ENCODE assay signal across 17 cellular contexts in the genomic region with DNA sequence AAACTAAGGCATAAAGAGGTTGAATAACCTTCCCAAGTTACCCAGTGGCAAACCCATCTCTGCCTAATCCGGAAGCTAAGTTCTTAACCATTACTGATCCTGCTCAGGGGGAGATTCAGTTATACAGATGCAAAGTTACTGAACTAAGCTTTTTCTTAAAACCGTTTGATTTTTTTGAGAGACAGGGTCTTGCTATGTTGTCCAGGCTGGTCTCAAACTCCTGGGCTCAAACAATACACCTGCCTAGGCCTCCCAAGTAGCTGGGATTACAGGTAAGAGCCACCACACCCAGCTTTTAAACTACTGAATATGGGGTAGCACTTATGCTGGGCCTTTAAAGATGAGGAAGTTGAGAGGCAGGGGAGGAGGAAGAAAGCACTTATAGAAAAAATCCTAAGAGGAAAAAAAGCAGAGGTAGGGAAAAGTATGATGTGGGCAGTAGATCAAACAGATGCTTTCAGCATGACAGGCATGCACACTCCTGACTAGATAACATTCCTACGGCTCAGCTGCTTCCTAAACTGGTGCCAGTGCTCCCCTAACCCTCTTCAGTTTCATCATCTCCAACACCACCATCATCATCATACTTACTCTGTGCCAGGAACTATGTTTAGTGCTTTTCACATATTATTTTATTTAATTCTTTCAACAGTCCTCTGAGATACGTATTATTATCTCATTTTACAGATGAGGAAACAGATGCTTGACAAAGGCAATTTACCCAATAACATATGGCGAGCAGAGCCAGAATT. TPM values are rescaled to one million over a fixed set of nuclear protein-coding genes. Genes with fewer than 3 reads are reported as not detected.
DNase-seq lines count a peak whose midpoint lies in the region; ATAC-seq and TF ChIP-seq lines count a peak whose summit lies in the region.
"Had no signal": no experiment of that assay in that cellular context is flagged by ENCODE, and none has a peak within 500 bp of the region (broad histone marks: within the 10 kb centered on the region; RNA-seq: fewer than 3 reads in every experiment).

No MANE protein-coding gene starts in this region.

- no peak for DNase-seq in activated CD4-positive, alpha-beta T cell treated with anti-CD3 and anti-CD28 coated beads, Interleukin-2, amount 10 ng/mL, durations not matched to agents 7 days and 5 days
- DNase-seq in activated CD4-positive, alpha-beta T cell treated with anti-CD3 and anti-CD28 coated beads for 48 hours = no peak
- DNase-seq in NCI-H69 (lab: John Stamatoyannopoulos, UW) = peak; percentile 41
- DNase-seq in fibroblast of the aortic adventitia (ENCODE audit: low read depth) = peak; percentile 46
- no peak for DNase-seq in gastrocnemius medialis
- no peak for DNase-seq in activated CD8-positive, alpha-beta memory T cell treated with anti-CD3 and anti-CD28 coated beads for 24 hours
- DNase-seq in cardiac septum (ENCODE audit: low spot score) = no peak
- DNase-seq in activated CD4-positive, CD25-positive, alpha-beta regulatory T cell treated with anti-CD3 and anti-CD28 coated beads, Interleukin-2, amount 50 U/mL, for 72 hours = no peak
- DNase-seq: activated effector memory CD4-positive, alpha-beta T cell treated with Interleukin-2 at 50 U/mL for 16 hours; caudate nucleus; mammary epithelial cell; pancreas; PC-3; T-helper 17 cell; transverse colon had no signal

- H3K4me1 Mint-ChIP-seq in activated CD4-positive, alpha-beta T cell treated with anti-CD3 and anti-CD28 coated beads, Interleukin-2, amount 10 ng/mL, durations not matched to agents 7 days and 5 days = peaks cover 58% of the 10 kb centered on the region

- no peaks in the 10 kb centered on the region for H3K36me3 ChIP-seq in gastrocnemius medialis

- peak overlapping the region; percentile 57 for H3K27ac Mint-ChIP-seq in activated CD4-positive, alpha-beta T cell treated with anti-CD3 and anti-CD28 coated beads, Interleukin-2, amount 10 ng/mL, durations not matched to agents 7 days and 5 days
- H3K27ac Mint-ChIP-seq: T-helper 17 cell had no signal

- no peak overlapping the region for H3K4me3 Mint-ChIP-seq in activated CD4-positive, alpha-beta T cell treated with anti-CD3 and anti-CD28 coated beads, Interleukin-2, amount 10 ng/mL, durations not matched to agents 7 days and 5 days

- in situ Hi-C loops in gastrocnemius medialis (cut with MboI; ENCODE audit: low sequenced_read_pairs in 4 of 4) = loop anchor here in 1 of 4 donors (10.0 kb wide), 1 partner anchor 97 kb away; no protein-coding TSS in a partner anchor

- H3K36me3 Mint-ChIP-seq in activated CD4-positive, alpha-beta T cell treated with anti-CD3 and anti-CD28 coated beads, Interleukin-2, amount 10 ng/mL, durations not matched to agents 7 days and 5 days (ENCODE audit: low read depth) = peaks cover 14% of the 10 kb centered on the region

- peaks cover 54 to 66% of the 10 kb centered on the region in 2 donors for H3K4me1 ChIP-seq in gastrocnemius medialis

- no peaks in the 10 kb centered on the region for H3K27me3 Mint-ChIP-seq in activated CD4-positive, alpha-beta T cell treated with anti-CD3 and anti-CD28 coated beads, Interleukin-2, amount 10 ng/mL, durations not matched to agents 7 days and 5 days
- H3K27me3 Mint-ChIP-seq: T-helper 17 cell had no signal

- POLR2A ChIA-PET in activated CD4-positive, alpha-beta T cell treated with anti-CD3 and anti-CD28 coated beads, Interleukin-2, amount 10 ng/mL, durations not matched to agents 7 days and 5 days (lab: Charles Lee) = no interaction called here

- no peaks in the 10 kb centered on the region for H3K9me3 Mint-ChIP-seq in activated CD4-positive, alpha-beta T cell treated with anti-CD3 and anti-CD28 coated beads, Interleukin-2, amount 10 ng/mL, durations not matched to agents 7 days and 5 days

- CTCF ChIA-PET in activated CD4-positive, alpha-beta T cell treated with anti-CD3 and anti-CD28 coated beads, Interleukin-2, amount 10 ng/mL, durations not matched to agents 7 days and 5 days (lab: Charles Lee) = interaction anchor here (6.8 kb wide), 1 partner anchor 96 kb away, joined by 41 read pairs; no protein-coding TSS in a partner anchor

- no peaks in the 10 kb centered on the region for H3K9me3 ChIP-seq in gastrocnemius medialis
- H3K9me3 ChIP-seq: pancreas, transverse colon had no signal

- H3K27me3 ChIP-seq in gastrocnemius medialis = no peaks in the 10 kb centered on the region
- H3K27me3 ChIP-seq: pancreas, transverse colon had no signal

- no peak overlapping the region for H3K4me3 ChIP-seq in fibroblast of the aortic adventitia (ENCODE audit: low read depth, low read length)
- no peak overlapping the region for H3K4me3 ChIP-seq in gastrocnemius medialis
- H3K4me3 ChIP-seq: pancreas, transverse colon had no signal

- TF ChIP-seq POLR2A in gastrocnemius medialis (IDR thresholded peaks at IDR 0.05) = no peak

- H3K27ac ChIP-seq in gastrocnemius medialis = peak overlapping the region in 3 of 4 donors; percentile 12 to 24 (median 18)
- H3K27ac ChIP-seq: epithelial cell of prostate, pancreas, transverse colon had no signal

- intact Hi-C loops in gastrocnemius medialis (cut with DNase I; ENCODE audit: low total_unique reads) (loop anchor here (10.0 kb wide), 1 partner anchor 1347 kb away; the partner anchor contains the start of gene SRRM1), cardiac septum (cut with DNase I) (no loop called here)

- TF ChIP-seq CTCF in fibroblast of the aortic adventitia (IDR thresholded peaks at IDR 0.05; ENCODE audit: insufficient read depth, low read length) (no peak), gastrocnemius medialis (IDR thresholded peaks at IDR 0.05 in 4 of 5, conservative IDR thresholded peaks at IDR 0.05 in 1 of 5) (no peak)

- ATAC-seq in gastrocnemius medialis = no peak
- ATAC-seq: pancreas, PC-3, T-helper 17 cell had no signal

RNA-seq across cellular contexts. Expression of gene PAFAH2, which starts 5.8 kb away (rescaled TPM):
- 10 to 100 TPM; 10.1 to 11.9 TPM for total RNA-seq in activated CD4-positive, alpha-beta T cell treated with anti-CD3 and anti-CD28 coated beads, Interleukin-2, amount 10 ng/mL, durations not matched to agents 7 days and 5 days
- 8.7 and 9.8 TPM in 2 replicates for total RNA-seq in fibroblast of the aortic adventitia (ENCODE audit: low replicate concordance)
- 10 to 100 TPM in 3 of 4 donors, 1 to 10 TPM in 1; 9.0 to 35.5 (median 16.1) TPM for total RNA-seq in gastrocnemius medialis
- total RNA-seq in cardiac septum = 18.5 TPM

RNA-seq across cellular contexts. Expression of gene EXTL1, which starts 29.5 kb away (rescaled TPM):
- total RNA-seq in activated CD4-positive, alpha-beta T cell treated with anti-CD3 and anti-CD28 coated beads, Interleukin-2, amount 10 ng/mL, durations not matched to agents 7 days and 5 days = not detected
- total RNA-seq in fibroblast of the aortic adventitia (ENCODE audit: low replicate concordance) (0.18 and 0.74 TPM in 2 replicates), gastrocnemius medialis (under 1 TPM in 2 of 4 donors, not detected in 2; 0.33 to 0.95 TPM), cardiac septum (9.2 TPM)
- total RNA-seq: A673, T-helper 17 cell had no signal

RNA-seq across cellular contexts. Expression of gene SLC30A2, which starts 53.8 kb away (rescaled TPM):
- total RNA-seq in activated CD4-positive, alpha-beta T cell treated with anti-CD3 and anti-CD28 coated beads, Interleukin-2, amount 10 ng/mL, durations not matched to agents 7 days and 5 days = not detected
- not detected in 2 replicates for total RNA-seq in fibroblast of the aortic adventitia (ENCODE audit: low replicate concordance)
- 1 to 10 TPM; 1.2 to 5.2 (median 3.1) TPM for total RNA-seq in gastrocnemius medialis
- total RNA-seq in cardiac septum = 5.0 TPM
- total RNA-seq: A673, T-helper 17 cell had no signal

Comparison
In these comparisons a context has a peak if more than half of its experiments do, and no peak if none do; other contexts are left out.
1. DNase-seq: peak in NCI-H69 (single experiment) and fibroblast of the aortic adventitia (single experiment); none in activated CD4-positive, alpha-beta T cell treated with anti-CD3 and anti-CD28 coated beads, Interleukin-2, amount 10 ng/mL, durations not matched to agents 7 days and 5 days (single experiment), activated CD4-positive, alpha-beta T cell treated with anti-CD3 and anti-CD28 coated beads for 48 hours (single experiment), gastrocnemius medialis (0 of 2), activated CD8-positive, alpha-beta memory T cell treated with anti-CD3 and anti-CD28 coated beads for 24 hours (single experiment), cardiac septum (single experiment) and activated CD4-positive, CD25-positive, alpha-beta regulatory T cell treated with anti-CD3 and anti-CD28 coated beads, Interleukin-2, amount 50 U/mL, for 72 hours (single experiment).